In genomic region chr16:74099530-74099929, GRCh38 we compare ENCODE assay signal across 17 cellular contexts.
DNase-seq lines count a peak whose midpoint lies in the region; ATAC-seq and TF ChIP-seq lines count a peak whose summit lies in the region.
"Had no signal": no experiment of that assay in that cellular context is flagged by ENCODE, and none has a peak within 500 bp of the region (broad histone marks: within the 10 kb centered on the region; RNA-seq: fewer than 3 reads in every experiment).

No MANE protein-coding gene starts in this region.

- H3K27me3 Mint-ChIP-seq in WTC11 (ENCODE audit: low read depth), result no peaks in the 10 kb centered on the region
- H3K27me3 Mint-ChIP-seq in neural progenitor cell (ENCODE audit: insufficient read depth, low read depth), result peaks cover 8% of the 10 kb centered on the region

- peaks cover 8% of the 10 kb centered on the region for H4K20me1 ChIP-seq in neural progenitor cell (ENCODE audit: low read depth)

- H3F3A ChIP-seq in neural progenitor cell (ENCODE audit: low read depth), result peaks cover 40% of the 10 kb centered on the region

- H3K9me3 Mint-ChIP-seq in WTC11 (peaks cover 22% of the 10 kb centered on the region), neural progenitor cell (peaks cover 4% of the 10 kb centered on the region)

- in situ Hi-C loops in HAP-1 (cut with MboI; ENCODE audit: low sequenced_read_pairs), result no loop called here

- DNase-seq in HAP-1 (ENCODE audit: low spot score in 2 of 2) (peak; percentile 73 to 82), WTC11 (ENCODE audit: low spot score) (no peak), neural progenitor cell (ENCODE audit: low spot score) (peak; percentile 14), omental fat pad (ENCODE audit: low spot score) (no peak), DMS53 treated with DMSO at 0.1 percent for 48 hours (lab: John Stamatoyannopoulos, UW; ENCODE audit: unreplicated experiment) (no peak), sciatic nerve (ENCODE audit: low spot score) (no peak)
- DNase-seq: BE2C; CD4-positive, alpha-beta memory T cell; DMS79 treated with DMSO at 0.1 percent for 48 hours; EL; GOT3 had no signal

- H3K4me1 Mint-ChIP-seq in WTC11 (peaks cover 62% of the 10 kb centered on the region), neural progenitor cell (peaks cover 39% of the 10 kb centered on the region)
- H3K4me1 Mint-ChIP-seq: CD4-positive, alpha-beta memory T cell had no signal

- ATAC-seq in WTC11 (no peak; the same call in 1 of the 2 replicates), omental fat pad (ENCODE audit: low FRiP score) (no peak), HG03520 (IDR thresholded peaks at IDR 0.05; ENCODE audit: unreplicated experiment) (no peak), sciatic nerve (no peak)
- ATAC-seq: A549, HCT116, HepG2 had no signal

- H3K27ac ChIP-seq in iPS-20b (ENCODE audit: low read length) (peak overlapping the region; percentile 33), neural progenitor cell (no peak overlapping the region)
- H3K27ac ChIP-seq: A549, C4-2B had no signal

- no peak overlapping the region for H3K9ac ChIP-seq in iPS-20b (ENCODE audit: low read depth, low read length)
- no peak overlapping the region for H3K9ac ChIP-seq in neural progenitor cell

- H3K36me3 Mint-ChIP-seq in WTC11 (peaks cover 20% of the 10 kb centered on the region), neural progenitor cell (no peaks in the 10 kb centered on the region)
- H3K36me3 Mint-ChIP-seq: CD4-positive, alpha-beta memory T cell had no signal

- H3K4me3 Mint-ChIP-seq in WTC11 (no peak overlapping the region), neural progenitor cell (no peak overlapping the region)
- H3K4me3 Mint-ChIP-seq: CD4-positive, alpha-beta memory T cell had no signal

- H3K4me2 ChIP-seq in neural progenitor cell, result peak overlapping the region; percentile 67
- H3K4me2 ChIP-seq: A549 had no signal

- H3K36me3 ChIP-seq in HAP-1 (replicated peaks), result no peaks in the 10 kb centered on the region
- H3K36me3 ChIP-seq in iPS-20b (ENCODE audit: insufficient read depth, low read depth, low read length), result no peaks in the 10 kb centered on the region
- H3K36me3 ChIP-seq in neural progenitor cell, result no peaks in the 10 kb centered on the region
- H3K36me3 ChIP-seq: BE2C had no signal

- CTCF ChIA-PET in WTC11 (lab: Charles Lee), result no interaction called here

- H3K4me3 ChIP-seq in HAP-1, result no peak overlapping the region
- no peak overlapping the region; the same call in 1 of the 2 replicates for H3K4me3 ChIP-seq in iPS-20b (ENCODE audit: low read length)
- no peak overlapping the region for H3K4me3 ChIP-seq in neural progenitor cell
- H3K4me3 ChIP-seq: A549 had no signal

- intact Hi-C loops in sciatic nerve (cut with DNase I), result no loop called here

- H3K27me3 ChIP-seq in HAP-1 (ENCODE audit: low read depth), result no peaks in the 10 kb centered on the region
- H3K27me3 ChIP-seq in iPS-20b (ENCODE audit: insufficient read depth, low read length), result no peaks in the 10 kb centered on the region
- H3K27me3 ChIP-seq in neural progenitor cell, result no peaks in the 10 kb centered on the region
- H3K27me3 ChIP-seq: BE2C had no signal

- H2AFZ ChIP-seq in neural progenitor cell (replicated peaks), result no peak overlapping the region

- POLR2A ChIA-PET in WTC11 (lab: Charles Lee), result no interaction called here

- H3K79me2 ChIP-seq in neural progenitor cell (ENCODE audit: low read depth), result no peaks in the 10 kb centered on the region

- TF ChIP-seq CTCF in WTC11 (IDR thresholded peaks at IDR 0.05) (no peak), neural progenitor cell (IDR thresholded peaks at IDR 0.05) (no peak), omental fat pad (IDR thresholded peaks at IDR 0.05) (no peak)

- peaks cover 4% of the 10 kb centered on the region; the same call in 1 of the 2 replicates for H3K9me3 ChIP-seq in HAP-1
- no peaks in the 10 kb centered on the region for H3K9me3 ChIP-seq in iPS-20b (ENCODE audit: insufficient read depth, low read depth, low read length)
- no peaks in the 10 kb centered on the region for H3K9me3 ChIP-seq in neural progenitor cell (ENCODE audit: low read depth)
- H3K9me3 ChIP-seq: A549, BE2C had no signal

- H3K4me1 ChIP-seq in HAP-1, result peaks cover 48% of the 10 kb centered on the region
- peaks cover 41% of the 10 kb centered on the region for H3K4me1 ChIP-seq in iPS-20b (ENCODE audit: insufficient read depth, low read length)
- H3K4me1 ChIP-seq in neural progenitor cell, result peaks cover 45% of the 10 kb centered on the region
- H3K4me1 ChIP-seq: A549, BE2C had no signal

- peak overlapping the region; percentile 60 for H3K27ac Mint-ChIP-seq in WTC11
- H3K27ac Mint-ChIP-seq in neural progenitor cell, result peak overlapping the region; percentile 33
- H3K27ac Mint-ChIP-seq: CD4-positive, alpha-beta memory T cell had no signal

TF ChIP-seq in WTC11, 78 proteins besides CTCF, POLR2A, EP300 and RAD21:
- no peak for TF ChIP-seq ZNF232 (CRISPR knock-in tag; IDR thresholded peaks at IDR 0.05)
- TF ChIP-seq ELF4 (CRISPR knock-in tag; IDR thresholded peaks at IDR 0.05; ENCODE audit: low read depth), result no peak
- TF ChIP-seq TEAD1 (CRISPR knock-in tag; IDR thresholded peaks at IDR 0.05), result 0 out of 2 replicates have a peak, but pooled peaks have one; percentile 32
- TF ChIP-seq SP1 (CRISPR knock-in tag; conservative IDR thresholded peaks at IDR 0.05), result no peak
- TF ChIP-seq IRF1 (CRISPR knock-in tag; IDR thresholded peaks at IDR 0.05), result no peak

Comparison
In these comparisons a context has a peak if more than half of its experiments do, and no peak if none do; other contexts are left out.
1. DNase-seq: peak in HAP-1 (2 of 2) and neural progenitor cell (single experiment); none in WTC11 (single experiment), omental fat pad (single experiment), DMS53 treated with DMSO at 0.1 percent for 48 hours (single experiment) and sciatic nerve (single experiment).